ENCODE assay signal across 13 cellular contexts in genomic region chr4:13378973-13379759, GRCh38.
DNase-seq lines count a peak whose midpoint lies in the region; ATAC-seq and FAIRE-seq lines count a peak whose summit lies in the region.
"Had no signal": no experiment of that assay in that cellular context is flagged by ENCODE, and none has a peak within 500 bp of the region (broad histone marks: within the 10 kb centered on the region; RNA-seq: fewer than 3 reads in every experiment).

No MANE protein-coding gene starts in this region.

- H3K27me3 Mint-ChIP-seq in naive B cell, result no peaks in the 10 kb centered on the region
- no peaks in the 10 kb centered on the region for H3K27me3 Mint-ChIP-seq in activated CD8-positive, alpha-beta memory T cell treated with anti-CD3 and anti-CD28 coated beads, Interleukin-2, amount 10 ng/mL, durations not matched to agents 7 days and 5 days
- H3K27me3 Mint-ChIP-seq: dendritic cell treated with granulocyte-macrophage colony-stimulating factor and Interleukin-4, amounts not matched to agents 40 ng/mL and 50 ng/mL, for 4 days had no signal

- CTCF ChIA-PET in activated CD8-positive, alpha-beta memory T cell treated with anti-CD3 and anti-CD28 coated beads, Interleukin-2, amount 10 ng/mL, durations not matched to agents 7 days and 5 days (lab: Charles Lee), result no interaction called here

- peak; percentile 55 for ATAC-seq in GM19023 (IDR thresholded peaks at IDR 0.05; ENCODE audit: unreplicated experiment)
- peak; percentile 93 for ATAC-seq in GM21717 (IDR thresholded peaks at IDR 0.05; ENCODE audit: unreplicated experiment)
- ATAC-seq in HG03159 (IDR thresholded peaks at IDR 0.05; ENCODE audit: unreplicated experiment), result peak; percentile 97
- peak; percentile 96 to 97 for ATAC-seq in naive B cell (ENCODE audit: low read depth in 2 of 2)
- ATAC-seq in activated CD8-positive, alpha-beta memory T cell treated with anti-CD3 and anti-CD28 coated beads, Interleukin-2, amount 10 ng/mL, durations not matched to agents 7 days and 5 days, result no peak
- ATAC-seq: activated CD4-positive, CD25-positive, alpha-beta regulatory T cell treated with anti-CD3 and anti-CD28 coated beads, Interleukin-2, amount 50 U/mL, for 24 hours had no signal

- H3K9me3 Mint-ChIP-seq in naive B cell, result peaks cover 0 to 3% (median 0%) of the 10 kb centered on the region in 7 donors
- no peaks in the 10 kb centered on the region for H3K9me3 Mint-ChIP-seq in activated CD8-positive, alpha-beta memory T cell treated with anti-CD3 and anti-CD28 coated beads, Interleukin-2, amount 10 ng/mL, durations not matched to agents 7 days and 5 days (ENCODE audit: low read depth)

- H3K36me3 Mint-ChIP-seq in naive B cell, result peaks cover 6 to 8% of the 10 kb centered on the region in 2 donors
- H3K36me3 Mint-ChIP-seq in activated CD8-positive, alpha-beta memory T cell treated with anti-CD3 and anti-CD28 coated beads, Interleukin-2, amount 10 ng/mL, durations not matched to agents 7 days and 5 days, result peaks cover 11% of the 10 kb centered on the region

- DNase-seq in naive B cell, result peak; percentile 43
- no peak for DNase-seq in NCI-H1417 (lab: John Stamatoyannopoulos, UW)
- no peak for DNase-seq in activated CD8-positive, alpha-beta memory T cell treated with anti-CD3 and anti-CD28 coated beads, Interleukin-2, amount 10 ng/mL, durations not matched to agents 7 days and 5 days
- no peak for DNase-seq in frontal cortex (ENCODE audit: low spot score in 2 of 2)
- DNase-seq: GDM1, mesenchymal stem cell, NCI-H2227 treated with DMSO at 0.1 percent for 48 hours had no signal

- no peak overlapping the region for H3K27ac Mint-ChIP-seq in naive B cell
- no peak overlapping the region for H3K27ac Mint-ChIP-seq in activated CD8-positive, alpha-beta memory T cell treated with anti-CD3 and anti-CD28 coated beads, Interleukin-2, amount 10 ng/mL, durations not matched to agents 7 days and 5 days
- H3K27ac Mint-ChIP-seq: CD14-positive monocyte; dendritic cell treated with granulocyte-macrophage colony-stimulating factor and Interleukin-4, amounts not matched to agents 40 ng/mL and 50 ng/mL, for 4 days had no signal

- H3K4me1 Mint-ChIP-seq in naive B cell, result peaks cover 0 to 1% (median 0%) of the 10 kb centered on the region in 3 donors
- H3K4me1 Mint-ChIP-seq in activated CD8-positive, alpha-beta memory T cell treated with anti-CD3 and anti-CD28 coated beads, Interleukin-2, amount 10 ng/mL, durations not matched to agents 7 days and 5 days, result no peaks in the 10 kb centered on the region
- H3K4me1 Mint-ChIP-seq: CD14-positive monocyte had no signal

- H3K4me3 Mint-ChIP-seq in naive B cell, result no peak overlapping the region
- H3K4me3 Mint-ChIP-seq in activated CD8-positive, alpha-beta memory T cell treated with anti-CD3 and anti-CD28 coated beads, Interleukin-2, amount 10 ng/mL, durations not matched to agents 7 days and 5 days, result no peak overlapping the region
- H3K4me3 Mint-ChIP-seq: CD14-positive monocyte; dendritic cell treated with granulocyte-macrophage colony-stimulating factor and Interleukin-4, amounts not matched to agents 40 ng/mL and 50 ng/mL, for 4 days had no signal

- FAIRE-seq in frontal cortex (lab: Jason Lieb, UNC), result no peak
